In genomic region chr19:1273263-1274041, GRCh38 we compare ENCODE assay signal across 1 cellular context.
TF ChIP-seq lines count a peak whose summit lies in the region.

No MANE protein-coding gene starts in this region.

TF ChIP-seq in IMR-90, 13 proteins besides CTCF, POLR2A, EP300 and RAD21 (continued from another document):
- no peak for TF ChIP-seq USF2 (IDR thresholded peaks at IDR 0.05; ENCODE audit: low read depth, low read length)
- no peak for TF ChIP-seq MXI1 (IDR thresholded peaks at IDR 0.05; ENCODE audit: borderline replicate concordance, low read depth, low read length)
- TF ChIP-seq MAFK (IDR thresholded peaks at IDR 0.05; ENCODE audit: low read depth, low read length) = no peak
- no peak for TF ChIP-seq CHD1 (IDR thresholded peaks at IDR 0.05; ENCODE audit: low read depth, low read length)
- no peak for TF ChIP-seq SMC3 (IDR thresholded peaks at IDR 0.05; ENCODE audit: low read depth, low read length)
- TF ChIP-seq NFE2L2 (IDR thresholded peaks at IDR 0.05; ENCODE audit: low read depth, low read length) = no peak
- no peak for TF ChIP-seq BHLHE40 (IDR thresholded peaks at IDR 0.05; ENCODE audit: low read depth, low read length)
- no peak for TF ChIP-seq CEBPB (IDR thresholded peaks at IDR 0.05; ENCODE audit: low read depth, low read length)
- TF ChIP-seq ELK1 (IDR thresholded peaks at IDR 0.05; ENCODE audit: borderline replicate concordance, low read depth, low read length) = no peak
- no peak for TF ChIP-seq MAZ (IDR thresholded peaks at IDR 0.05; ENCODE audit: borderline replicate concordance, low read depth, low read length)
